Comparison of ENCODE assay signal across 9 cellular contexts in the genomic region with DNA sequence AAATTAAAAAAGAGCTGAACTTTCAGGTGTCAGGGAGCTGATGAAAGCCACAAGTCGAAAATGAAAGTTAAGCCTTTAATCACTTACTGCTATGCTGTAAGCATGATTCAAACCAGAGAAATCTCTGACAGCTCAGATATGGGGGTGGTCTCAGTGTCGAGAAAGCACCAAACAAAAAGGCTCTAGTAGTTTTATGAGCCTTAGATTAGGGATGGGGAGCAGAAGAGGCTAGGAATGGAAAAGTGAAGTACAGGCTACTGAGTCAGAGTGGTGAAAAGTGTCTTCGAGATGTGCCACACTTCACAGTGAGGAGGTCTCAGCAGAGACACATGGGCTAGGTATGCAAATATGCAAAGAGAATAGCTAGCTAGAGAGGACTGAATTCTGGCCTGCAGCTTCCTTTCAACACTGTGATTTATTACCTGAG.
DNase-seq lines count a peak whose midpoint lies in the region; ATAC-seq, FAIRE-seq and TF ChIP-seq lines count a peak whose summit lies in the region.
"Had no signal": no experiment of that assay in that cellular context is flagged by ENCODE, and none has a peak within 500 bp of the region (broad histone marks: within the 10 kb centered on the region; RNA-seq: fewer than 3 reads in every experiment).

No MANE protein-coding gene starts in this region.

- TF ChIP-seq CTCF in HepG2 (CRISPR knock-in tag; IDR thresholded peaks at IDR 0.05) (no peak), right lobe of liver (IDR thresholded peaks at IDR 0.05) (no peak), progenitor cell of endocrine pancreas (IDR thresholded peaks at IDR 0.05; ENCODE audit: unreplicated experiment) (no peak), chondrocyte (IDR thresholded peaks at IDR 0.05) (no peak), dorsolateral prefrontal cortex (IDR thresholded peaks at IDR 0.05 in 54 of 56, conservative IDR thresholded peaks at IDR 0.05 in 2 of 56; ENCODE audit: low read depth in 1 of 56, partially characterized antibody in 56 of 56) (no peak)

- no peak for TF ChIP-seq POLR2A in HepG2 (IDR thresholded peaks at IDR 0.05; ENCODE audit: insufficient read depth in 1 of 2, low read depth in 2 of 2, low read length in 2 of 2)
- TF ChIP-seq POLR2A in right lobe of liver (IDR thresholded peaks at IDR 0.05), result no peak

- in situ Hi-C loops in HepG2 (cut with HindIII; ENCODE audit: extremely low pct_ligation_motif_present, low pct_unique_long_range_greater_than_20kb), result no loop called here

- H3K4me3 ChIP-seq in HepG2 (replicated peaks in 1 of 3; ENCODE audit: insufficient read depth in 1 of 3, low read depth in 2 of 3, low read length in 3 of 3) (no peak overlapping the region), right lobe of liver (no peak overlapping the region), dorsolateral prefrontal cortex (no peak overlapping the region)

- H3K27ac Mint-ChIP-seq in progenitor cell of endocrine pancreas (no peak overlapping the region), chondrocyte (ENCODE audit: unreplicated experiment) (no peak overlapping the region), immature natural killer cell (no peak overlapping the region)

- intact Hi-C loops in HepG2 (cut with micrococcal nuclease; ENCODE audit: unreplicated experiment) (no loop called here), right lobe of liver (cut with DNase I) (no loop called here), dorsolateral prefrontal cortex (cut with DNase I) (no loop called here)

- no peak for FAIRE-seq in HepG2 (lab: Jason Lieb, UNC)

- H3K27ac ChIP-seq in HepG2 (ENCODE audit: extremely low read length, insufficient read depth, low read length) (no peak overlapping the region), right lobe of liver (no peak overlapping the region), dorsolateral prefrontal cortex (no peak overlapping the region)

- TF ChIP-seq RAD21 in HepG2 (CRISPR knock-in tag; IDR thresholded peaks at IDR 0.05), result no peak

- H3K9ac ChIP-seq in HepG2 (ENCODE audit: insufficient read depth, low read depth, low read length), result no peak overlapping the region

- no peaks in the 10 kb centered on the region for H4K20me1 ChIP-seq in HepG2 (ENCODE audit: insufficient read depth, low read length)

- no peaks in the 10 kb centered on the region for H3K27me3 ChIP-seq in HepG2 (ENCODE audit: control insufficient read depth in 1 of 2, insufficient read depth in 2 of 2, low read length in 2 of 2)
- H3K27me3 ChIP-seq in right lobe of liver, result no peaks in the 10 kb centered on the region
- no peaks in the 10 kb centered on the region for H3K27me3 ChIP-seq in dorsolateral prefrontal cortex

- H3K9me3 ChIP-seq in HepG2 (ENCODE audit: low read length) (no peaks in the 10 kb centered on the region), right lobe of liver (no peaks in the 10 kb centered on the region)

- H3K4me2 ChIP-seq in HepG2 (ENCODE audit: low read depth, low read length), result peak overlapping the region; percentile 19; the same call in 1 of the 2 replicates

- ATAC-seq in HepG2 (no peak; the same call in 2 of the 3 replicates), right lobe of liver (no peak), HG02759 (IDR thresholded peaks at IDR 0.05; ENCODE audit: unreplicated experiment) (peak; percentile 97)

- H3K4me1 ChIP-seq in HepG2 (ENCODE audit: insufficient read depth, low read length) (no peaks in the 10 kb centered on the region), right lobe of liver (no peaks in the 10 kb centered on the region)

- H3K4me3 Mint-ChIP-seq in progenitor cell of endocrine pancreas (ENCODE audit: low read depth) (no peak overlapping the region), chondrocyte (ENCODE audit: unreplicated experiment) (no peak overlapping the region), immature natural killer cell (no peak overlapping the region)

- no peak overlapping the region for H2AFZ ChIP-seq in HepG2 (ENCODE audit: low read length)

- no peaks in the 10 kb centered on the region for H3K36me3 Mint-ChIP-seq in progenitor cell of endocrine pancreas (ENCODE audit: insufficient read depth)
- no peaks in the 10 kb centered on the region for H3K36me3 Mint-ChIP-seq in chondrocyte (ENCODE audit: low read depth)
- no peaks in the 10 kb centered on the region for H3K36me3 Mint-ChIP-seq in immature natural killer cell

- POLR2A ChIA-PET in HepG2 (lab: Yijun Ruan, JAX), result no interaction called here

- H3K9me3 Mint-ChIP-seq in progenitor cell of endocrine pancreas (ENCODE audit: low read depth) (no peaks in the 10 kb centered on the region), chondrocyte (ENCODE audit: low read depth) (peaks cover 4% of the 10 kb centered on the region), immature natural killer cell (peaks cover 0 to 6% (median under 1%) of the 10 kb centered on the region in 6 donors)

- no peak for DNase-seq in HepG2 (ENCODE audit: low spot score)
- no peak for DNase-seq in right lobe of liver
- peak; percentile 7 for DNase-seq in NCI-H460 (ENCODE audit: extremely low read depth, low read depth)
- no peak for DNase-seq in progenitor cell of endocrine pancreas (ENCODE audit: low spot score, unreplicated experiment)
- no peak for DNase-seq in chondrocyte (ENCODE audit: low spot score)
- DNase-seq in dorsolateral prefrontal cortex, result no peak
- no peak for DNase-seq in immature natural killer cell

- no peaks in the 10 kb centered on the region for H3K27me3 Mint-ChIP-seq in progenitor cell of endocrine pancreas
- H3K27me3 Mint-ChIP-seq in chondrocyte (ENCODE audit: low read depth), result peaks cover 1% of the 10 kb centered on the region
- H3K27me3 Mint-ChIP-seq in immature natural killer cell (ENCODE audit: low read depth in 3 of 3), result no peaks in the 10 kb centered on the region
- H3K27me3 Mint-ChIP-seq: IgD-negative memory B cell had no signal

- BruUV-seq in HepG2 (replicated peaks; lab: Mats Ljungman, UMichigan), result no TSS peak

- no peaks in the 10 kb centered on the region for H3K79me2 ChIP-seq in HepG2 (ENCODE audit: insufficient read depth, low read length)

- CTCF ChIA-PET in HepG2 (lab: Yijun Ruan, JAX; ENCODE audit: low intra/inter-chr PET ratio, low total read pairs), result no interaction called here

- H3K4me1 Mint-ChIP-seq in progenitor cell of endocrine pancreas (ENCODE audit: low read depth), result peaks cover 11% of the 10 kb centered on the region
- no peaks in the 10 kb centered on the region for H3K4me1 Mint-ChIP-seq in chondrocyte (ENCODE audit: low read depth)
- no peaks in the 10 kb centered on the region for H3K4me1 Mint-ChIP-seq in immature natural killer cell

- H3K36me3 ChIP-seq in HepG2 (replicated peaks in 1 of 2; ENCODE audit: control insufficient read depth in 1 of 2, insufficient read depth in 2 of 2, low read length in 2 of 2) (no peaks in the 10 kb centered on the region), right lobe of liver (no peaks in the 10 kb centered on the region)

- 6% methylated on average over 3 of the region's 3 CpGs for WGBS in HepG2 (ENCODE audit: low lambda C conversion rate)
- 36% methylated on average over 2 of the region's 3 CpGs for WGBS in right lobe of liver (ENCODE audit: insufficient coverage, low coverage, low lambda C conversion rate, missing lambda C conversion rate)

- no peak for TF ChIP-seq EP300 in HepG2 (IDR thresholded peaks at IDR 0.05; ENCODE audit: low read depth in 2 of 2, low read length in 2 of 2)
- TF ChIP-seq EP300 in HepG2 (CRISPR knock-in tag; IDR thresholded peaks at IDR 0.05; ENCODE audit: borderline replicate concordance), result no peak

TF ChIP-seq in HepG2, 621 proteins besides CTCF, POLR2A, EP300 and RAD21 (continues in another document):
- TF ChIP-seq, protein P1, sequence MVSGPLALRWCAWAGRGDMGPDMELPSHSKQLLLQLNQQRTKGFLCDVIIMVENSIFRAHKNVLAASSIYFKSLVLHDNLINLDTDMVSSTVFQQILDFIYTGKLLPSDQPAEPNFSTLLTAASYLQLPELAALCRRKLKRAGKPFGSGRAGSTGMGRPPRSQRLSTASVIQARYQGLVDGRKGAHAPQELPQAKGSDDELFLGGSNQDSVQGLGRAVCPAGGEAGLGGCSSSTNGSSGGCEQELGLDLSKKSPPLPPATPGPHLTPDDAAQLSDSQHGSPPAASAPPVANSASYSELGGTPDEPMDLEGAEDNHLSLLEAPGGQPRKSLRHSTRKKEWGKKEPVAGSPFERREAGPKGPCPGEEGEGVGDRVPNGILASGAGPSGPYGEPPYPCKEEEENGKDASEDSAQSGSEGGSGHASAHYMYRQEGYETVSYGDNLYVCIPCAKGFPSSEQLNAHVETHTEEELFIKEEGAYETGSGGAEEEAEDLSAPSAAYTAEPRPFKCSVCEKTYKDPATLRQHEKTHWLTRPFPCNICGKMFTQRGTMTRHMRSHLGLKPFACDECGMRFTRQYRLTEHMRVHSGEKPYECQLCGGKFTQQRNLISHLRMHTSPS (CRISPR knock-in tag; IDR thresholded peaks at IDR 0.05; ENCODE audit: low read depth), result no peak
- TF ChIP-seq ZFY (CRISPR knock-in tag; IDR thresholded peaks at IDR 0.05) (no peak), RELA (CRISPR knock-in tag; IDR thresholded peaks at IDR 0.05) (no peak), RAD51 (IDR thresholded peaks at IDR 0.05; ENCODE audit: borderline replicate concordance) (no peak), ZNF329 (CRISPR knock-in tag; IDR thresholded peaks at IDR 0.05; ENCODE audit: low read depth) (no peak), ZNF367 (CRISPR knock-in tag; IDR thresholded peaks at IDR 0.05; ENCODE audit: borderline replicate concordance) (no peak), SMYD3 (CRISPR knock-in tag; IDR thresholded peaks at IDR 0.05) (no peak), GFI1 (CRISPR knock-in tag; IDR thresholded peaks at IDR 0.05; ENCODE audit: borderline replicate concordance) (no peak)
- TF ChIP-seq, protein P2, sequence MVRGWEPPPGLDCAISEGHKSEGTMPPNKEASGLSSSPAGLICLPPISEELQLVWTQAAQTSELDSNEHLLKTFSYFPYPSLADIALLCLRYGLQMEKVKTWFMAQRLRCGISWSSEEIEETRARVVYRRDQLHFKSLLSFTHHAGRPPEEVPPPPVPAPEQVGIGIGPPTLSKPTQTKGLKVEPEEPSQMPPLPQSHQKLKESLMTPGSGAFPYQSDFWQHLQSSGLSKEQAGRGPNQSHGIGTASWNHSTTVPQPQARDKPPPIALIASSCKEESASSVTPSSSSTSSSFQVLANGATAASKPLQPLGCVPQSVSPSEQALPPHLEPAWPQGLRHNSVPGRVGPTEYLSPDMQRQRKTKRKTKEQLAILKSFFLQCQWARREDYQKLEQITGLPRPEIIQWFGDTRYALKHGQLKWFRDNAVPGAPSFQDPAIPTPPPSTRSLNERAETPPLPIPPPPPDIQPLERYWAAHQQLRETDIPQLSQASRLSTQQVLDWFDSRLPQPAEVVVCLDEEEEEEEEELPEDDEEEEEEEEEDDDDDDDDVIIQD (CRISPR knock-in tag; IDR thresholded peaks at IDR 0.05; ENCODE audit: low read depth), result no peak
